Comparison of ENCODE assay signal across 1 cellular context in the genomic region with DNA sequence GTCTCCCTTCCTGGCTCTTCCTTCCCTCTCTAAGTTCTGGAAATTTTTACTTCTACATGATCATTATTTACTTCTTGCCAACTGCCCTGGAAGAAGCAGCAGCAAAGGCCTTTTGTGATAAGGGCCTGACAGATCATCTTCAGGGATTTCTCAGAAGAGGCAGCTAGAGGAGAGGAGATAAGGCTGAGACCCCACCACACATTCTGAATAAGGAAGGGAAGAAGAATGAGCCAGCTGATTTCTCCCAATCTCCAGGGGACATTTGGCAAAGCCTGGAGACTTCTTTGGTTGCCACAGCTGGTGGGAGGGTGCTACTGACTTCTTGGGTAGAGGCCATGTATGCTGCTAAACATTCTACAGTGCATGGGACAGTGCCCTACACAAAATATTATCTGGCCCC.
TF ChIP-seq lines count a peak whose summit lies in the region.

No MANE protein-coding gene starts in this region.

TF ChIP-seq in K562, 482 proteins besides CTCF, POLR2A, EP300 and RAD21 (continued from another document):
- TF ChIP-seq, protein P1, sequence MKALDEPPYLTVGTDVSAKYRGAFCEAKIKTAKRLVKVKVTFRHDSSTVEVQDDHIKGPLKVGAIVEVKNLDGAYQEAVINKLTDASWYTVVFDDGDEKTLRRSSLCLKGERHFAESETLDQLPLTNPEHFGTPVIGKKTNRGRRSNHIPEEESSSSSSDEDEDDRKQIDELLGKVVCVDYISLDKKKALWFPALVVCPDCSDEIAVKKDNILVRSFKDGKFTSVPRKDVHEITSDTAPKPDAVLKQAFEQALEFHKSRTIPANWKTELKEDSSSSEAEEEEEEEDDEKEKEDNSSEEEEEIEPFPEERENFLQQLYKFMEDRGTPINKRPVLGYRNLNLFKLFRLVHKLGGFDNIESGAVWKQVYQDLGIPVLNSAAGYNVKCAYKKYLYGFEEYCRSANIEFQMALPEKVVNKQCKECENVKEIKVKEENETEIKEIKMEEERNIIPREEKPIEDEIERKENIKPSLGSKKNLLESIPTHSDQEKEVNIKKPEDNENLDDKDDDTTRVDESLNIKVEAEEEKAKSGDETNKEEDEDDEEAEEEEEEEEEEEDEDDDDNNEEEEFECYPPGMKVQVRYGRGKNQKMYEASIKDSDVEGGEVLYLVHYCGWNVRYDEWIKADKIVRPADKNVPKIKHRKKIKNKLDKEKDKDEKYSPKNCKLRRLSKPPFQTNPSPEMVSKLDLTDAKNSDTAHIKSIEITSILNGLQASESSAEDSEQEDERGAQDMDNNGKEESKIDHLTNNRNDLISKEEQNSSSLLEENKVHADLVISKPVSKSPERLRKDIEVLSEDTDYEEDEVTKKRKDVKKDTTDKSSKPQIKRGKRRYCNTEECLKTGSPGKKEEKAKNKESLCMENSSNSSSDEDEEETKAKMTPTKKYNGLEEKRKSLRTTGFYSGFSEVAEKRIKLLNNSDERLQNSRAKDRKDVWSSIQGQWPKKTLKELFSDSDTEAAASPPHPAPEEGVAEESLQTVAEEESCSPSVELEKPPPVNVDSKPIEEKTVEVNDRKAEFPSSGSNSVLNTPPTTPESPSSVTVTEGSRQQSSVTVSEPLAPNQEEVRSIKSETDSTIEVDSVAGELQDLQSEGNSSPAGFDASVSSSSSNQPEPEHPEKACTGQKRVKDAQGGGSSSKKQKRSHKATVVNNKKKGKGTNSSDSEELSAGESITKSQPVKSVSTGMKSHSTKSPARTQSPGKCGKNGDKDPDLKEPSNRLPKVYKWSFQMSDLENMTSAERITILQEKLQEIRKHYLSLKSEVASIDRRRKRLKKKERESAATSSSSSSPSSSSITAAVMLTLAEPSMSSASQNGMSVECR (CRISPR knock-in tag; IDR thresholded peaks at IDR 0.05) = no peak
- TF ChIP-seq ATF1 (CRISPR knock-in tag; IDR thresholded peaks at IDR 0.05) (no peak), ATF1 (tag; IDR thresholded peaks at IDR 0.05) (no peak)
TF ChIP-seq in K562: peak in this region for 75.
